Comparison of ENCODE assay signal across 9 cellular contexts in genomic region chr1:228060458-228061190, GRCh38. TPM values are rescaled to one million over a fixed set of nuclear protein-coding genes. Genes with fewer than 3 reads are reported as not detected.
DNase-seq lines count a peak whose midpoint lies in the region; ATAC-seq and TF ChIP-seq lines count a peak whose summit lies in the region.
"Had no signal": no experiment of that assay in that cellular context is flagged by ENCODE, and none has a peak within 500 bp of the region (broad histone marks: within the 10 kb centered on the region; RNA-seq: fewer than 3 reads in every experiment).

No MANE protein-coding gene starts in this region.

- H3K9me3 ChIP-seq in CD4-positive, alpha-beta T cell (ENCODE audit: control insufficient read depth, low read length), result no peaks in the 10 kb centered on the region
- peaks cover 13% of the 10 kb centered on the region; the same call in 1 of the 2 replicates for H3K9me3 ChIP-seq in NT2/D1 (ENCODE audit: insufficient read depth, low read length)
- H3K9me3 ChIP-seq in naive thymus-derived CD4-positive, alpha-beta T cell (ENCODE audit: control insufficient read depth in 2 of 3, low read length in 3 of 3), result no peaks in the 10 kb centered on the region

- peaks cover 6% of the 10 kb centered on the region for H3K4me1 Mint-ChIP-seq in CD4-positive, alpha-beta T cell (ENCODE audit: low read depth)
- H3K4me1 Mint-ChIP-seq in endothelial cell (ENCODE audit: unreplicated experiment), result peaks cover 3% of the 10 kb centered on the region
- H3K4me1 Mint-ChIP-seq in naive thymus-derived CD4-positive, alpha-beta T cell, result peaks cover 6 to 15% (median 7%) of the 10 kb centered on the region in 7 donors

- DNase-seq in CD4-positive, alpha-beta T cell, result peak in 1 of 10 experiments; percentile 33
- DNase-seq in NT2/D1 (ENCODE audit: low read depth, low spot score) (peak; percentile 54), endothelial cell (ENCODE audit: low spot score) (no peak), HuH-7 (ENCODE audit: low spot score) (no peak), NCI-H1092 treated with DMSO at 0.1 percent for 48 hours (lab: John Stamatoyannopoulos, UW) (no peak)
- DNase-seq in naive thymus-derived CD4-positive, alpha-beta T cell, result no peak
- DNase-seq in stimulated activated CD4-positive, alpha-beta T cell treated with anti-CD3 and anti-CD28 coated beads, Interleukin-4, amount 100 ng/mL, for 24 hours, result no peak

- no peak overlapping the region for H3K27ac ChIP-seq in CD4-positive, alpha-beta T cell (ENCODE audit: low read depth, low read length)
- no peak overlapping the region for H3K27ac ChIP-seq in naive thymus-derived CD4-positive, alpha-beta T cell (ENCODE audit: low read depth, low read length)
- H3K27ac ChIP-seq: uterus had no signal

- H3K27ac Mint-ChIP-seq in CD4-positive, alpha-beta T cell, result no peak overlapping the region
- no peak overlapping the region for H3K27ac Mint-ChIP-seq in endothelial cell (ENCODE audit: unreplicated experiment)
- H3K27ac Mint-ChIP-seq in naive thymus-derived CD4-positive, alpha-beta T cell, result peak overlapping the region in 2 of 9 donors; percentile 52 to 86

- peaks cover 24% of the 10 kb centered on the region for H3K4me1 ChIP-seq in NT2/D1 (ENCODE audit: insufficient read depth, insufficient read length)
- peaks cover 5 to 19% of the 10 kb centered on the region in 2 donors for H3K4me1 ChIP-seq in naive thymus-derived CD4-positive, alpha-beta T cell (ENCODE audit: control insufficient read depth in 2 of 2, insufficient read depth in 2 of 2, low read length in 2 of 2)
- H3K4me1 ChIP-seq: uterus had no signal

- no peak for TF ChIP-seq CTCF in CD4-positive, alpha-beta T cell (IDR thresholded peaks at IDR 0.05)
- no peak for TF ChIP-seq CTCF in endothelial cell (IDR thresholded peaks at IDR 0.05; ENCODE audit: unreplicated experiment)

- CTCF ChIA-PET in CD4-positive, alpha-beta T cell (lab: Charles Lee), result no interaction called here
- CTCF ChIA-PET in naive thymus-derived CD4-positive, alpha-beta T cell (lab: Charles Lee), result interaction anchor here (0.6 kb wide), 1 partner anchor 68 kb away, joined by 3 read pairs; no protein-coding TSS in a partner anchor

- H3K27me3 ChIP-seq in CD4-positive, alpha-beta T cell (ENCODE audit: control insufficient read depth, insufficient read depth, low read length), result peaks cover 65% of the 10 kb centered on the region
- H3K27me3 ChIP-seq in NT2/D1 (ENCODE audit: insufficient read depth, insufficient read length), result peaks cover 29% of the 10 kb centered on the region
- H3K27me3 ChIP-seq in naive thymus-derived CD4-positive, alpha-beta T cell (ENCODE audit: control insufficient read depth in 2 of 2, insufficient read depth in 2 of 2, low read length in 2 of 2), result peaks cover 9 to 38% of the 10 kb centered on the region in 2 donors

- POLR2A ChIA-PET in CD4-positive, alpha-beta T cell (lab: Charles Lee), result interaction anchor here (1.2 to 2.2 kb wide), 2 partner anchors 16 to 21 kb away, joined by 3 to 11 read pairs; partner anchors contain the start of gene ARF1
- POLR2A ChIA-PET in naive thymus-derived CD4-positive, alpha-beta T cell (lab: Charles Lee), result interaction anchor here (1.7 kb wide), 1 partner anchor 19 kb away, joined by 4 read pairs; no protein-coding TSS in a partner anchor

- no peaks in the 10 kb centered on the region for H3K36me3 ChIP-seq in NT2/D1 (ENCODE audit: insufficient read depth, insufficient read length, low read length)
- H3K36me3 ChIP-seq in naive thymus-derived CD4-positive, alpha-beta T cell (ENCODE audit: control insufficient read depth in 2 of 3, insufficient read depth in 3 of 3, low read length in 3 of 3), result no peaks in the 10 kb centered on the region
- H3K36me3 ChIP-seq: uterus had no signal

- ATAC-seq in CD4-positive, alpha-beta T cell (ENCODE audit: poor library complexity), result no peak
- no peak for ATAC-seq in naive thymus-derived CD4-positive, alpha-beta T cell
- ATAC-seq in GM21723 (IDR thresholded peaks at IDR 0.05; ENCODE audit: unreplicated experiment), result no peak

- H3K27me3 Mint-ChIP-seq in CD4-positive, alpha-beta T cell, result peaks cover 51% of the 10 kb centered on the region
- peaks cover 21% of the 10 kb centered on the region for H3K27me3 Mint-ChIP-seq in endothelial cell (ENCODE audit: unreplicated experiment)
- peaks cover 19 to 46% (median 33%) of the 10 kb centered on the region in 5 donors for H3K27me3 Mint-ChIP-seq in naive thymus-derived CD4-positive, alpha-beta T cell

- no peaks in the 10 kb centered on the region for H3K36me3 Mint-ChIP-seq in CD4-positive, alpha-beta T cell (ENCODE audit: low read depth)
- H3K36me3 Mint-ChIP-seq in endothelial cell (ENCODE audit: low read depth, unreplicated experiment), result peaks cover 5% of the 10 kb centered on the region
- peaks cover 0 to 4% (median 0%) of the 10 kb centered on the region in 5 donors for H3K36me3 Mint-ChIP-seq in naive thymus-derived CD4-positive, alpha-beta T cell

- H3K4me3 ChIP-seq in NT2/D1 (ENCODE audit: insufficient read length, low read depth), result peak overlapping the region; percentile 52
- no peak overlapping the region for H3K4me3 ChIP-seq in naive thymus-derived CD4-positive, alpha-beta T cell (ENCODE audit: low read length)
- H3K4me3 ChIP-seq: uterus had no signal

- peak overlapping the region; percentile 6 for H3K4me3 Mint-ChIP-seq in CD4-positive, alpha-beta T cell
- peak overlapping the region; percentile 7 for H3K4me3 Mint-ChIP-seq in endothelial cell (ENCODE audit: unreplicated experiment)
- peak overlapping the region; percentile 5 to 74 (median 54) for H3K4me3 Mint-ChIP-seq in naive thymus-derived CD4-positive, alpha-beta T cell

- intact Hi-C loops in CD4-positive, alpha-beta T cell (cut with DNase I, micrococcal nuclease), result no loop called here
- intact Hi-C loops in naive thymus-derived CD4-positive, alpha-beta T cell (cut with micrococcal nuclease), result loop anchor here in 1 of 2 donors (1.0 kb wide), 1 partner anchor 272 kb away; no protein-coding TSS in a partner anchor

- no peaks in the 10 kb centered on the region for H3K9me3 Mint-ChIP-seq in CD4-positive, alpha-beta T cell
- H3K9me3 Mint-ChIP-seq in endothelial cell (ENCODE audit: unreplicated experiment), result peaks cover 4% of the 10 kb centered on the region
- H3K9me3 Mint-ChIP-seq in naive thymus-derived CD4-positive, alpha-beta T cell, result peaks cover 0 to 3% (median 0%) of the 10 kb centered on the region in 11 donors

- H3K9ac ChIP-seq in NT2/D1 (ENCODE audit: insufficient read length, low read depth), result peak overlapping the region; percentile 79

RNA-seq across cellular contexts. Expression of gene ARF1, which starts 21.9 kb away (rescaled TPM):
- total RNA-seq in CD4-positive, alpha-beta T cell, result 100 to 1,000 TPM; 318 to 322 TPM
- 393 TPM for total RNA-seq in endothelial cell (ENCODE audit: unreplicated experiment)
- total RNA-seq in naive thymus-derived CD4-positive, alpha-beta T cell, result 100 to 1,000 TPM; 198 to 390 (median 259) TPM
- polyA plus RNA-seq in naive thymus-derived CD4-positive, alpha-beta T cell, result 100 to 1,000 TPM; 382 to 434 TPM

RNA-seq across cellular contexts. Expression of gene C1orf35, which starts 42.5 kb away (rescaled TPM):
- 10 to 100 TPM; 36.6 to 40.3 TPM for total RNA-seq in CD4-positive, alpha-beta T cell
- total RNA-seq in endothelial cell (ENCODE audit: unreplicated experiment), result 23.2 TPM
- total RNA-seq in naive thymus-derived CD4-positive, alpha-beta T cell, result 10 to 100 TPM; 16.8 to 31.8 (median 27.8) TPM
- 10 to 100 TPM; 21.9 to 33.0 TPM for polyA plus RNA-seq in naive thymus-derived CD4-positive, alpha-beta T cell

RNA-seq across cellular contexts. Expression of gene MRPL55, which starts 48.5 kb away (rescaled TPM):
- total RNA-seq in CD4-positive, alpha-beta T cell, result 100 to 1,000 TPM; 120 to 128 TPM
- 47.5 TPM for total RNA-seq in endothelial cell (ENCODE audit: unreplicated experiment)
- 10 to 100 TPM; 34.3 to 79.3 (median 65.2) TPM for total RNA-seq in naive thymus-derived CD4-positive, alpha-beta T cell
- polyA plus RNA-seq in naive thymus-derived CD4-positive, alpha-beta T cell, result 100 to 1,000 TPM; 132 to 149 TPM

RNA-seq across cellular contexts. Expression of gene WNT3A, which starts 53.8 kb away (rescaled TPM):
- under 1 TPM; 0.08 to 0.14 TPM for total RNA-seq in CD4-positive, alpha-beta T cell
- not detected for total RNA-seq in endothelial cell (ENCODE audit: unreplicated experiment)
- total RNA-seq in naive thymus-derived CD4-positive, alpha-beta T cell, result not detected
- polyA plus RNA-seq in naive thymus-derived CD4-positive, alpha-beta T cell, result not detected
- total RNA-seq: uterus had no signal
